9 cellular contexts compared by ENCODE assay signal in the genomic region with DNA sequence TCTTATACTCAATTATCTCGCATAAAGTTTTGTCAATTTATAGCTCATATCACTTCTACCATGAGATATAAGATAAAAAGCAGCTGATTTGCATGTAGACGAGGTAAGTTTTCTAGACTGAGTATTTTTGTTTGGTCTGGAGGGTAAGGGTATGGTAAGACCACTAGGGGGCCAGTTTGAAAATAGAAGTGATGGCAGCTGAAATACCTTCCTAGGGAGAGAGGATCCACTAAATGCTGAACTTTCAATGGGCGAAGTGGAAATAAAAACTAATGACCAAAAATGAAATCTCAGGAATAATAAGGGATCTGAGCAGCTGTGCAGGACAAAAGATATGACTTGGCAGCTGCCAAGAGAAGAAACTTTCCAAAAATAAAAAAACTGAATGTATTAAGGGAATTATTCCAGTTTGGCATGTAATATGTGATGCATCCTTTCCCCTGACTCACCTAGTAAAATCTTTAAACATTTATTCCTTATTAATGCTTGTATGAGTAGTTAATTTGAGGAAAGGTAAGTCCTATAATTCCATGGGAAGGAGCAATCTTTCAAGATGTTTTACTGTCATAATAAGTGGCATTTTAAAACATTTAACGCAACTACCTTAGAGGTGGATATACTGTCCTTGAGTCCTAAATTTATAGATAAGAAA.
DNase-seq lines count a peak whose midpoint lies in the region; ATAC-seq and TF ChIP-seq lines count a peak whose summit lies in the region.
"Had no signal": no experiment of that assay in that cellular context is flagged by ENCODE, and none has a peak within 500 bp of the region (broad histone marks: within the 10 kb centered on the region; RNA-seq: fewer than 3 reads in every experiment).

No MANE protein-coding gene starts in this region.

- no peak overlapping the region for H3K4me3 ChIP-seq in GM12865 (ENCODE audit: low read depth, low read length)
- no peak overlapping the region for H3K4me3 ChIP-seq in GM23338
- H3K4me3 ChIP-seq in fibroblast of pulmonary artery (replicated peaks; ENCODE audit: low read depth, low read length), result no peak overlapping the region

- no peaks in the 10 kb centered on the region for H3K4me1 Mint-ChIP-seq in GM23338

- H3K4me3 Mint-ChIP-seq in GM23338, result no peak overlapping the region
- H3K4me3 Mint-ChIP-seq: activated B cell treated with CpG ODN at 0.5 μM for 24 hours had no signal

- no peaks in the 10 kb centered on the region for H3K9me2 ChIP-seq in GM23338 (ENCODE audit: insufficient read depth)

- H3K27ac ChIP-seq in GM23338 (ENCODE audit: low read depth), result no peak overlapping the region
- no peak overlapping the region for H3K27ac ChIP-seq in caudate nucleus (ENCODE audit: low read depth, low read length)

- H3K27me3 Mint-ChIP-seq in GM23338 (ENCODE audit: insufficient read depth, low read depth, poor library complexity), result no peaks in the 10 kb centered on the region
- H3K27me3 Mint-ChIP-seq: activated B cell treated with CpG ODN at 0.5 μM for 24 hours had no signal

- H3K27ac Mint-ChIP-seq in GM23338, result no peak overlapping the region
- H3K27ac Mint-ChIP-seq: activated B cell treated with CpG ODN at 0.5 μM for 24 hours had no signal

- intact Hi-C loops in posterior cingulate gyrus (cut with DNase I), result no loop called here

- no peaks in the 10 kb centered on the region for H4K20me1 ChIP-seq in GM23338 (replicated peaks; ENCODE audit: insufficient read depth)

- no peaks in the 10 kb centered on the region for H3K27me3 ChIP-seq in GM23338 (ENCODE audit: insufficient read depth)

- TF ChIP-seq CTCF in GM12865 (IDR thresholded peaks at IDR 0.05; ENCODE audit: insufficient read depth, low read depth, low read length, missing control alignments) (peak; percentile 32), GM23338 (conservative IDR thresholded peaks at IDR 0.05; ENCODE audit: low read depth in 2 of 2) (peak; percentile 61 to 76), fibroblast of pulmonary artery (IDR thresholded peaks at IDR 0.05; ENCODE audit: low read length, missing control alignments) (peak; percentile 76)

- H3K36me3 ChIP-seq in GM23338 (ENCODE audit: insufficient read depth), result no peaks in the 10 kb centered on the region

- H3K4me1 ChIP-seq in GM23338 (ENCODE audit: insufficient read depth), result no peaks in the 10 kb centered on the region

- H3F3A ChIP-seq in GM23338 (replicated peaks; ENCODE audit: low read depth), result no peaks in the 10 kb centered on the region

- no peaks in the 10 kb centered on the region for H3K9me3 Mint-ChIP-seq in GM23338
- H3K9me3 Mint-ChIP-seq: activated B cell treated with CpG ODN at 0.5 μM for 24 hours had no signal

- no peaks in the 10 kb centered on the region for H3K79me2 ChIP-seq in GM23338 (replicated peaks; ENCODE audit: insufficient read depth)

- ATAC-seq in GM23338, result peak; percentile 89

- no peak overlapping the region for H2AFZ ChIP-seq in GM23338

- H3K36me3 Mint-ChIP-seq in GM23338 (ENCODE audit: low read depth), result no peaks in the 10 kb centered on the region

- DNase-seq in GM12865 (ENCODE audit: low read depth), result peak; percentile 18
- DNase-seq in GM23338 (ENCODE audit: low spot score), result peak; percentile 80
- DNase-seq in NCI-H446 treated with DMSO at 0.1 percent for 48 hours (lab: John Stamatoyannopoulos, UW), result peak; percentile 29
- DNase-seq in fibroblast of pulmonary artery (ENCODE audit: low read depth), result peak; percentile 57
- DNase-seq in caudate nucleus (lab: John Stamatoyannopoulos, UW), result no peak
- no peak for DNase-seq in COR-L47 (lab: John Stamatoyannopoulos, UW)
- no peak for DNase-seq in AG20443 (ENCODE audit: low spot score)
- no peak for DNase-seq in posterior cingulate gyrus
- DNase-seq: activated B cell treated with CpG ODN at 0.5 μM for 24 hours had no signal

- no peak overlapping the region for H3K4me2 ChIP-seq in GM23338

TF ChIP-seq in GM23338, 12 proteins besides CTCF, POLR2A, EP300 and RAD21:
- no peak for TF ChIP-seq EZH2phosphoT487 (IDR thresholded peaks at IDR 0.05; ENCODE audit: unreplicated experiment)
- TF ChIP-seq, protein P1, sequence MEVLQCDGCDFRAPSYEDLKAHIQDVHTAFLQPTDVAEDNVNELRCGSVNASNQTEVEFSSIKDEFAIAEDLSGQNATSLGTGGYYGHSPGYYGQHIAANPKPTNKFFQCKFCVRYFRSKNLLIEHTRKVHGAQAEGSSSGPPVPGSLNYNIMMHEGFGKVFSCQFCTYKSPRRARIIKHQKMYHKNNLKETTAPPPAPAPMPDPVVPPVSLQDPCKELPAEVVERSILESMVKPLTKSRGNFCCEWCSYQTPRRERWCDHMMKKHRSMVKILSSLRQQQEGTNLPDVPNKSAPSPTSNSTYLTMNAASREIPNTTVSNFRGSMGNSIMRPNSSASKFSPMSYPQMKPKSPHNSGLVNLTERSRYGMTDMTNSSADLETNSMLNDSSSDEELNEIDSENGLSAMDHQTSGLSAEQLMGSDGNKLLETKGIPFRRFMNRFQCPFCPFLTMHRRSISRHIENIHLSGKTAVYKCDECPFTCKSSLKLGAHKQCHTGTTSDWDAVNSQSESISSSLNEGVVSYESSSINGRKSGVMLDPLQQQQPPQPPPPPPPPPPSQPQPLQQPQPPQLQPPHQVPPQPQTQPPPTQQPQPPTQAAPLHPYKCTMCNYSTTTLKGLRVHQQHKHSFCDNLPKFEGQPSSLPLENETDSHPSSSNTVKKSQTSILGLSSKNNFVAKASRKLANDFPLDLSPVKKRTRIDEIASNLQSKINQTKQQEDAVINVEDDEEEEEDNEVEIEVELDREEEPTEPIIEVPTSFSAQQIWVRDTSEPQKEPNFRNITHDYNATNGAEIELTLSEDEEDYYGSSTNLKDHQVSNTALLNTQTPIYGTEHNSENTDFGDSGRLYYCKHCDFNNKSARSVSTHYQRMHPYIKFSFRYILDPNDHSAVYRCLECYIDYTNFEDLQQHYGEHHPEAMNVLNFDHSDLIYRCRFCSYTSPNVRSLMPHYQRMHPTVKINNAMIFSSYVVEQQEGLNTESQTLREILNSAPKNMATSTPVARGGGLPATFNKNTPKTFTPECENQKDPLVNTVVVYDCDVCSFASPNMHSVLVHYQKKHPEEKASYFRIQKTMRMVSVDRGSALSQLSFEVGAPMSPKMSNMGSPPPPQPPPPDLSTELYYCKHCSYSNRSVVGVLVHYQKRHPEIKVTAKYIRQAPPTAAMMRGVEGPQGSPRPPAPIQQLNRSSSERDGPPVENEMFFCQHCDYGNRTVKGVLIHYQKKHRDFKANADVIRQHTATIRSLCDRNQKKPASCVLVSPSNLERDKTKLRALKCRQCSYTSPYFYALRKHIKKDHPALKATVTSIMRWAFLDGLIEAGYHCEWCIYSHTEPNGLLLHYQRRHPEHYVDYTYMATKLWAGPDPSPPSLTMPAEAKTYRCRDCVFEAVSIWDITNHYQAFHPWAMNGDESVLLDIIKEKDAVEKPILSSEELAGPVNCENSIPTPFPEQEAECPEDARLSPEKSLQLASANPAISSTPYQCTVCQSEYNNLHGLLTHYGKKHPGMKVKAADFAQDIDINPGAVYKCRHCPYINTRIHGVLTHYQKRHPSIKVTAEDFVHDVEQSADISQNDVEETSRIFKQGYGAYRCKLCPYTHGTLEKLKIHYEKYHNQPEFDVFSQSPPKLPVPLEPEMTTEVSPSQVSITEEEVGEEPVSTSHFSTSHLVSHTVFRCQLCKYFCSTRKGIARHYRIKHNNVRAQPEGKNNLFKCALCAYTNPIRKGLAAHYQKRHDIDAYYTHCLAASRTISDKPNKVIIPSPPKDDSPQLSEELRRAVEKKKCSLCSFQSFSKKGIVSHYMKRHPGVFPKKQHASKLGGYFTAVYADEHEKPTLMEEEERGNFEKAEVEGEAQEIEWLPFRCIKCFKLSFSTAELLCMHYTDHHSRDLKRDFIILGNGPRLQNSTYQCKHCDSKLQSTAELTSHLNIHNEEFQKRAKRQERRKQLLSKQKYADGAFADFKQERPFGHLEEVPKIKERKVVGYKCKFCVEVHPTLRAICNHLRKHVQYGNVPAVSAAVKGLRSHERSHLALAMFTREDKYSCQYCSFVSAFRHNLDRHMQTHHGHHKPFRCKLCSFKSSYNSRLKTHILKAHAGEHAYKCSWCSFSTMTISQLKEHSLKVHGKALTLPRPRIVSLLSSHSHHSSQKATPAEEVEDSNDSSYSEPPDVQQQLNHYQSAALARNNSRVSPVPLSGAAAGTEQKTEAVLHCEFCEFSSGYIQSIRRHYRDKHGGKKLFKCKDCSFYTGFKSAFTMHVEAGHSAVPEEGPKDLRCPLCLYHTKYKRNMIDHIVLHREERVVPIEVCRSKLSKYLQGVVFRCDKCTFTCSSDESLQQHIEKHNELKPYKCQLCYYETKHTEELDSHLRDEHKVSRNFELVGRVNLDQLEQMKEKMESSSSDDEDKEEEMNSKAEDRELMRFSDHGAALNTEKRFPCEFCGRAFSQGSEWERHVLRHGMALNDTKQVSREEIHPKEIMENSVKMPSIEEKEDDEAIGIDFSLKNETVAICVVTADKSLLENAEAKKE (CRISPR knock-in tag; IDR thresholded peaks at IDR 0.05), result no peak
- TF ChIP-seq, protein P2, sequence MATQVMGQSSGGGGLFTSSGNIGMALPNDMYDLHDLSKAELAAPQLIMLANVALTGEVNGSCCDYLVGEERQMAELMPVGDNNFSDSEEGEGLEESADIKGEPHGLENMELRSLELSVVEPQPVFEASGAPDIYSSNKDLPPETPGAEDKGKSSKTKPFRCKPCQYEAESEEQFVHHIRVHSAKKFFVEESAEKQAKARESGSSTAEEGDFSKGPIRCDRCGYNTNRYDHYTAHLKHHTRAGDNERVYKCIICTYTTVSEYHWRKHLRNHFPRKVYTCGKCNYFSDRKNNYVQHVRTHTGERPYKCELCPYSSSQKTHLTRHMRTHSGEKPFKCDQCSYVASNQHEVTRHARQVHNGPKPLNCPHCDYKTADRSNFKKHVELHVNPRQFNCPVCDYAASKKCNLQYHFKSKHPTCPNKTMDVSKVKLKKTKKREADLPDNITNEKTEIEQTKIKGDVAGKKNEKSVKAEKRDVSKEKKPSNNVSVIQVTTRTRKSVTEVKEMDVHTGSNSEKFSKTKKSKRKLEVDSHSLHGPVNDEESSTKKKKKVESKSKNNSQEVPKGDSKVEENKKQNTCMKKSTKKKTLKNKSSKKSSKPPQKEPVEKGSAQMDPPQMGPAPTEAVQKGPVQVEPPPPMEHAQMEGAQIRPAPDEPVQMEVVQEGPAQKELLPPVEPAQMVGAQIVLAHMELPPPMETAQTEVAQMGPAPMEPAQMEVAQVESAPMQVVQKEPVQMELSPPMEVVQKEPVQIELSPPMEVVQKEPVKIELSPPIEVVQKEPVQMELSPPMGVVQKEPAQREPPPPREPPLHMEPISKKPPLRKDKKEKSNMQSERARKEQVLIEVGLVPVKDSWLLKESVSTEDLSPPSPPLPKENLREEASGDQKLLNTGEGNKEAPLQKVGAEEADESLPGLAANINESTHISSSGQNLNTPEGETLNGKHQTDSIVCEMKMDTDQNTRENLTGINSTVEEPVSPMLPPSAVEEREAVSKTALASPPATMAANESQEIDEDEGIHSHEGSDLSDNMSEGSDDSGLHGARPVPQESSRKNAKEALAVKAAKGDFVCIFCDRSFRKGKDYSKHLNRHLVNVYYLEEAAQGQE (IDR thresholded peaks at IDR 0.05; ENCODE audit: unreplicated experiment), result no peak
TF ChIP-seq in GM23338: peak in this region for 0.

Comparison
In these comparisons a context has a peak if more than half of its experiments do, and no peak if none do; other contexts are left out.
1. DNase-seq: peak in GM12865 (single experiment), GM23338 (single experiment), NCI-H446 treated with DMSO at 0.1 percent for 48 hours (single experiment) and fibroblast of pulmonary artery (single experiment); none in caudate nucleus (0 of 61), COR-L47 (single experiment), AG20443 (single experiment) and posterior cingulate gyrus (0 of 10).
2. Peak in every context shown above with its lines, with median percentiles within 50 percentile points of each other: CTCF ChIP-seq.